ENCODE assay signal across 12 cellular contexts in genomic region chr2:64888591-64889309, GRCh38.
DNase-seq lines count a peak whose midpoint lies in the region; ATAC-seq, FAIRE-seq and TF ChIP-seq lines count a peak whose summit lies in the region.
"Had no signal": no experiment of that assay in that cellular context is flagged by ENCODE, and none has a peak within 500 bp of the region (broad histone marks: within the 10 kb centered on the region; RNA-seq: fewer than 3 reads in every experiment).

No MANE protein-coding gene starts in this region.

- H4K20me1 ChIP-seq in GM23248 (ENCODE audit: insufficient read depth): no peaks in the 10 kb centered on the region

- H3K27ac ChIP-seq in GM23248 (no peak overlapping the region), foreskin keratinocyte (no peak overlapping the region)

- H2AFZ ChIP-seq in GM23248: no peak overlapping the region

- H3K4me1 ChIP-seq in GM23248 (ENCODE audit: insufficient read depth) (no peaks in the 10 kb centered on the region), foreskin keratinocyte (no peaks in the 10 kb centered on the region)

- WGBS in GM23248 (ENCODE audit: low coverage in 1 of 2, low lambda C conversion rate in 2 of 2, missing lambda C conversion rate in 2 of 2), 2 experiments: 67 to 69% methylated on average over 11 of the region's 11 CpGs

- H3K79me2 ChIP-seq in GM23248 (ENCODE audit: insufficient read depth): no peaks in the 10 kb centered on the region

- TF ChIP-seq CTCF in foreskin keratinocyte (conservative IDR thresholded peaks at IDR 0.05) (peak; percentile 95), D721Med (IDR thresholded peaks at IDR 0.05; ENCODE audit: insufficient read depth, missing control alignments) (no peak)

- H3K9ac ChIP-seq in GM23248: no peak overlapping the region

- no peak overlapping the region for H3K4me2 ChIP-seq in GM23248 (ENCODE audit: unreplicated experiment)

- DNase-seq in A172 (ENCODE audit: low spot score) (peak; percentile 57), GM23248 (peak; percentile 77), SK-MEL-5 (ENCODE audit: low read depth, low spot score) (peak; percentile 54), foreskin keratinocyte (peak; percentile 55 to 72), GM19238 (ENCODE audit: insufficient read length, low spot score) (no peak), posterior vena cava (ENCODE audit: low spot score) (no peak), C1 segment of cervical spinal cord (lab: John Stamatoyannopoulos, UW) (no peak), D721Med (ENCODE audit: insufficient read length, low spot score) (no peak)
- DNase-seq: activated CD8-positive, alpha-beta memory T cell treated with anti-CD3 and anti-CD28 coated beads for 24 hours; NCI-H2029 treated with DMSO at 0.1 percent for 48 hours; stimulated activated naive CD4-positive, alpha-beta T cell had no signal

- H3F3A ChIP-seq in GM23248 (ENCODE audit: insufficient read depth): no peaks in the 10 kb centered on the region

- in situ Hi-C loops in GM23248 (cut with MboI) (loop anchor here (25.0 kb wide), 2 partner anchors 551 to 851 kb away; no protein-coding TSS in a partner anchor), SK-MEL-5 (cut with HindIII; ENCODE audit: low pct_unique_long_range_greater_than_20kb, low sequenced_read_pairs) (no loop called here)

- ATAC-seq in foreskin keratinocyte: peak; percentile 91

- H3K9me2 ChIP-seq in GM23248 (ENCODE audit: insufficient read depth): no peaks in the 10 kb centered on the region

- H3K27me3 ChIP-seq in GM23248 (replicated peaks; ENCODE audit: insufficient read depth) (peaks cover 9% of the 10 kb centered on the region; the same call in 1 of the 2 replicates), foreskin keratinocyte (peaks cover 17% of the 10 kb centered on the region)

- no peaks in the 10 kb centered on the region for H3K36me3 ChIP-seq in GM23248 (ENCODE audit: low read depth)

- FAIRE-seq in D721Med (lab: Jason Lieb, UNC): no peak
- FAIRE-seq: G401.6 had no signal

- no peaks in the 10 kb centered on the region for H3K9me3 ChIP-seq in GM23248 (ENCODE audit: low read depth)

- H3K4me3 ChIP-seq in GM23248: no peak overlapping the region

- intact Hi-C loops in posterior vena cava (cut with DNase I): no loop called here

Comparison
In these comparisons a context has a peak if more than half of its experiments do, and no peak if none do; other contexts are left out.
1. DNase-seq: peak in A172 (single experiment), GM23248 (single experiment), SK-MEL-5 (single experiment) and foreskin keratinocyte (2 of 2); none in GM19238 (single experiment), posterior vena cava (single experiment), C1 segment of cervical spinal cord (0 of 14) and D721Med (single experiment).